ENCODE assay signal across 16 cellular contexts in genomic region chr12:5163661-5164060, GRCh38.
DNase-seq lines count a peak whose midpoint lies in the region; FAIRE-seq and TF ChIP-seq lines count a peak whose summit lies in the region.
"Had no signal": no experiment of that assay in that cellular context is flagged by ENCODE, and none has a peak within 500 bp of the region (broad histone marks: within the 10 kb centered on the region; RNA-seq: fewer than 3 reads in every experiment).

No MANE protein-coding gene starts in this region.

- H3K9me3 ChIP-seq in GM23248 (ENCODE audit: low read depth) (no peaks in the 10 kb centered on the region), stomach (no peaks in the 10 kb centered on the region)

- H3K4me2 ChIP-seq in GM23248 (ENCODE audit: unreplicated experiment): peak overlapping the region; percentile 35
- H3K4me2 ChIP-seq: GM23338 had no signal

- H3K4me1 ChIP-seq in GM23248 (ENCODE audit: insufficient read depth) (peaks cover 33% of the 10 kb centered on the region), stomach (no peaks in the 10 kb centered on the region)

- in situ Hi-C loops in GM23248 (cut with MboI): loop anchor here (25.0 kb wide), 1 partner anchor 101 kb away; no protein-coding TSS in a partner anchor
- in situ Hi-C loops in astrocyte of the cerebellum (cut with HindIII; ENCODE audit: low sequenced_read_pairs): loop anchor here (10.0 kb wide), 1 partner anchor 79 kb away; no protein-coding TSS in a partner anchor

- peak; percentile 63 for FAIRE-seq in RCC 7860 (lab: Jason Lieb, UNC)
- FAIRE-seq: D721Med had no signal

- H3K9me2 ChIP-seq in GM23248 (ENCODE audit: insufficient read depth): no peaks in the 10 kb centered on the region

- no peak for TF ChIP-seq CTCF in astrocyte of the cerebellum (IDR thresholded peaks at IDR 0.05; ENCODE audit: low read depth, low read length, missing control alignments)
- no peak for TF ChIP-seq CTCF in stomach (IDR thresholded peaks at IDR 0.05)

- no peaks in the 10 kb centered on the region for H4K20me1 ChIP-seq in GM23248 (ENCODE audit: insufficient read depth)

- H3K27ac ChIP-seq in GM23248 (no peak overlapping the region), stomach (no peak overlapping the region)

- H2AFZ ChIP-seq in GM23248: no peak overlapping the region
- H2AFZ ChIP-seq: GM23338 had no signal

- no peak for TF ChIP-seq POLR2A in stomach (IDR thresholded peaks at IDR 0.05)

- DNase-seq in GM23248 (peak; percentile 19), RCC 7860 (ENCODE audit: low spot score) (peak; percentile 35), astrocyte of the cerebellum (ENCODE audit: low read depth) (peak; percentile 15), kidney tubule cell (ENCODE audit: low spot score) (peak; percentile 29), glomerular visceral epithelial cell (ENCODE audit: extremely low spot score) (no peak), stomach (no peak), HuH-7 (ENCODE audit: low spot score) (no peak)
- no peak for DNase-seq in stimulated activated CD4-positive, alpha-beta T cell treated with anti-CD3 and anti-CD28 coated beads, Interleukin-12 subunit alpha, Interleukin-12 subunit beta, amount 100 ng/mL, for 4 hours
- DNase-seq: CD8-positive, alpha-beta T cell; COR-L47; DMS153; DMS79 treated with DMSO at 0.1 percent for 48 hours; GF-D8; H7 had no signal

- intact Hi-C loops in stomach (cut with DNase I; ENCODE audit: low total_unique reads): no loop called here

- H3K36me3 ChIP-seq in GM23248 (ENCODE audit: low read depth): no peaks in the 10 kb centered on the region
- no peaks in the 10 kb centered on the region for H3K36me3 ChIP-seq in stomach

- H3K79me2 ChIP-seq in GM23248 (ENCODE audit: insufficient read depth): no peaks in the 10 kb centered on the region

- no peak for TF ChIP-seq EP300 in stomach (IDR thresholded peaks at IDR 0.05)

- 67 to 78% methylated on average over 3 of the region's 3 CpGs for WGBS in GM23248 (ENCODE audit: low coverage in 1 of 2, low lambda C conversion rate in 2 of 2, missing lambda C conversion rate in 2 of 2), 2 experiments
- 86 to 91% (median 88%) methylated on average over 3 of the region's 3 CpGs for WGBS in stomach, 5 donors

- H3K27me3 ChIP-seq in GM23248 (replicated peaks; ENCODE audit: insufficient read depth): no peaks in the 10 kb centered on the region
- peaks cover 0 to 9% (median 0%) of the 10 kb centered on the region in 3 donors for H3K27me3 ChIP-seq in stomach

- H3K9ac ChIP-seq in GM23248: no peak overlapping the region

- H3K4me3 ChIP-seq in GM23248 (no peak overlapping the region), astrocyte of the cerebellum (ENCODE audit: low read depth, low read length) (no peak overlapping the region), stomach (no peak overlapping the region)
- H3K4me3 ChIP-seq: GM23338 had no signal

- H3F3A ChIP-seq in GM23248 (ENCODE audit: insufficient read depth): peaks cover 11% of the 10 kb centered on the region; the same call in 1 of the 2 replicates

Comparison
In these comparisons a context has a peak if more than half of its experiments do, and no peak if none do; other contexts are left out.
1. DNase-seq: peak in GM23248 (single experiment), RCC 7860 (single experiment), astrocyte of the cerebellum (single experiment) and kidney tubule cell (single experiment); none in glomerular visceral epithelial cell (single experiment), stomach (single experiment), stimulated activated CD4-positive, alpha-beta T cell treated with anti-CD3 and anti-CD28 coated beads, Interleukin-12 subunit alpha, Interleukin-12 subunit beta, amount 100 ng/mL, for 4 hours (single experiment) and HuH-7 (single experiment).